ENCODE assay signal across 16 cellular contexts in the genomic region with DNA sequence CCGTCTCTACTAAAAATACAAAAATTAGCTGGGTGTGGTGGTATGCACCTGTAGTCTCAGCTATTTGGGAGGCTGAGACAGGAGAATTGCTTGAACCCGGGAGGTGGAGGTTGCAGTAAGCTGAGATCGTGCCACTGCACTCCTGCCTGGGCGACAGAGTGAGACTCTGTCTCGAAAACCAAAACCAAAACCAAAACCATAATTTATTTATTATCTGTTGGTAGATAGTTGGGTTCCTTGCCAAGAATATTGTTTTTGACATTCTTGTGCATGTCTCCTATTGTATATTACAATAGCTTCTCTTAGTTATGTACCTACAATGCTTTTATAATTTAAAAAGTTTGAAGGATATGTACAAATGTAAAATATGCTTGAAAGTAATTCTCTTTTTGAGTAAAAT. TPM values are rescaled to one million over a fixed set of nuclear protein-coding genes. Genes with fewer than 3 reads are reported as not detected.
DNase-seq lines count a peak whose midpoint lies in the region; ATAC-seq and TF ChIP-seq lines count a peak whose summit lies in the region.
"Not testable (repeated sequence)": the region's sequence is repeated elsewhere in the genome, so short reads cannot be mapped to it uniquely, and the experiment has no call there.
"Had no signal": no experiment of that assay in that cellular context is flagged by ENCODE, and none has a peak within 500 bp of the region (broad histone marks: within the 10 kb centered on the region; RNA-seq: fewer than 3 reads in every experiment).

No MANE protein-coding gene starts in this region.

- not testable (repeated sequence) for BruUV-seq in mammary epithelial cell (replicated peaks; lab: Mats Ljungman, UMichigan)

- not testable (repeated sequence) for H3K4me1 ChIP-seq in MM.1S (ENCODE audit: low read length); parathyroid adenoma
- H3K4me1 ChIP-seq in mammary epithelial cell (ENCODE audit: insufficient read depth, low read length) = peaks cover 29% of the 10 kb centered on the region

- peak overlapping the region; percentile 71 for H3K27ac Mint-ChIP-seq in activated CD4-positive, alpha-beta T cell treated with anti-CD3 and anti-CD28 coated beads, Interleukin-2, amount 10 ng/mL, durations not matched to agents 7 days and 5 days
- peak overlapping the region; percentile 96 for H3K27ac Mint-ChIP-seq in activated T-cell treated with anti-CD3 and anti-CD28 coated beads, Interleukin-2, amount 50 U/mL, for 72 hours
- peak overlapping the region in 2 of 6 donors; percentile 30 to 46 for H3K27ac Mint-ChIP-seq in immature natural killer cell

- CTCF ChIA-PET in RWPE1 (lab: Yijun Ruan, JAX) = interaction anchor here (0.6 to 0.8 kb wide), 3 partner anchors 44 to 243 kb away, joined by 3 to 4 read pairs (median 3); no protein-coding TSS in a partner anchor
- CTCF ChIA-PET in activated CD4-positive, alpha-beta T cell treated with anti-CD3 and anti-CD28 coated beads, Interleukin-2, amount 10 ng/mL, durations not matched to agents 7 days and 5 days (lab: Charles Lee) = interaction anchor here (0.9 to 2.4 kb wide), 10 partner anchors 9 to 164 kb away, joined by 3 to 7 read pairs (median 3); no protein-coding TSS in a partner anchor
- CTCF ChIA-PET in mammary epithelial cell (lab: Charles Lee; ENCODE audit: low non-redundant PET) = not testable (repeated sequence)

- intact Hi-C loops in mammary epithelial cell (cut with micrococcal nuclease) = not testable (repeated sequence)

- not testable (repeated sequence) for H3K27me3 ChIP-seq in MM.1S (replicated peaks; ENCODE audit: insufficient read depth, low read length); mammary epithelial cell (ENCODE audit: insufficient read depth, low read length); parathyroid adenoma (ENCODE audit: control insufficient read depth, insufficient read depth, low read length)

- dilution Hi-C loops in mammary epithelial cell (cut with HindIII; ENCODE audit: low sequenced_read_pairs) = not testable (repeated sequence)

- not testable (repeated sequence) for H3K9me2 ChIP-seq in MM.1S (replicated peaks; ENCODE audit: insufficient read depth, low read length)

- not testable (repeated sequence) for H3K27ac ChIP-seq in MM.1S (ENCODE audit: low read length)
- H3K27ac ChIP-seq in RWPE1 = peak overlapping the region; percentile 65
- H3K27ac ChIP-seq in mammary epithelial cell (ENCODE audit: insufficient read depth, low read depth, low read length) = peak overlapping the region; percentile 100
- H3K27ac ChIP-seq in parathyroid adenoma = peak overlapping the region; percentile 58

- POLR2A ChIA-PET in RWPE1 (lab: Yijun Ruan, JAX; ENCODE audit: low non-redundant PET); activated CD4-positive, alpha-beta T cell treated with anti-CD3 and anti-CD28 coated beads, Interleukin-2, amount 10 ng/mL, durations not matched to agents 7 days and 5 days (lab: Charles Lee): not testable (repeated sequence)

- H3K4me3 ChIP-seq in MM.1S (ENCODE audit: low read length); mammary epithelial cell (replicated peaks in 1 of 3; ENCODE audit: insufficient read depth in 1 of 3, low read depth in 2 of 3, low read length in 3 of 3); parathyroid adenoma (ENCODE audit: low read depth, low read length): not testable (repeated sequence)

- DNase-seq in MM.1S = peak; percentile 40
- DNase-seq in RWPE1 (ENCODE audit: low spot score); activated CD4-positive, alpha-beta T cell treated with anti-CD3 and anti-CD28 coated beads, Interleukin-2, amount 10 ng/mL, durations not matched to agents 7 days and 5 days; activated T-cell treated with anti-CD3 and anti-CD28 coated beads, Interleukin-2, amount 50 U/mL, for 72 hours; mammary epithelial cell: not testable (repeated sequence)
- DNase-seq in immature natural killer cell = peak in 2 of 3 donors; percentile 13 to 19

- 0 out of 2 replicates have a peak overlapping the region, but pooled peaks have one; percentile 7 for H3K4me2 ChIP-seq in MM.1S (ENCODE audit: low read depth, low read length)
- H3K4me2 ChIP-seq in mammary epithelial cell (ENCODE audit: insufficient read depth, low read depth, low read length) = not testable (repeated sequence)
- peak overlapping the region; percentile 35 for H3K4me2 ChIP-seq in parathyroid adenoma (ENCODE audit: low read length)

- not testable (repeated sequence) for H4K20me1 ChIP-seq in MM.1S (ENCODE audit: insufficient read depth, low read length); mammary epithelial cell (ENCODE audit: insufficient read depth, low read length)

- H3K9me3 Mint-ChIP-seq in activated CD4-positive, alpha-beta T cell treated with anti-CD3 and anti-CD28 coated beads, Interleukin-2, amount 10 ng/mL, durations not matched to agents 7 days and 5 days = peaks cover 17% of the 10 kb centered on the region
- not testable (repeated sequence) for H3K9me3 Mint-ChIP-seq in activated T-cell treated with anti-CD3 and anti-CD28 coated beads, Interleukin-2, amount 50 U/mL, for 72 hours; immature natural killer cell

- H3F3A ChIP-seq in MM.1S (ENCODE audit: insufficient read depth, low read length) = not testable (repeated sequence)

- not testable (repeated sequence) for H3K27me3 Mint-ChIP-seq in activated CD4-positive, alpha-beta T cell treated with anti-CD3 and anti-CD28 coated beads, Interleukin-2, amount 10 ng/mL, durations not matched to agents 7 days and 5 days; activated T-cell treated with anti-CD3 and anti-CD28 coated beads, Interleukin-2, amount 50 U/mL, for 72 hours (ENCODE audit: low read depth); immature natural killer cell (ENCODE audit: low read depth in 3 of 3)

- not testable (repeated sequence) for H3K4me3 Mint-ChIP-seq in activated CD4-positive, alpha-beta T cell treated with anti-CD3 and anti-CD28 coated beads, Interleukin-2, amount 10 ng/mL, durations not matched to agents 7 days and 5 days
- peak overlapping the region; percentile 34 to 71 for H3K4me3 Mint-ChIP-seq in activated T-cell treated with anti-CD3 and anti-CD28 coated beads, Interleukin-2, amount 50 U/mL, for 72 hours
- peak overlapping the region in 3 of 5 donors; percentile 40 to 74 (median 71) for H3K4me3 Mint-ChIP-seq in immature natural killer cell

- H3K4me1 Mint-ChIP-seq in activated CD4-positive, alpha-beta T cell treated with anti-CD3 and anti-CD28 coated beads, Interleukin-2, amount 10 ng/mL, durations not matched to agents 7 days and 5 days = peaks cover 56% of the 10 kb centered on the region
- H3K4me1 Mint-ChIP-seq in activated T-cell treated with anti-CD3 and anti-CD28 coated beads, Interleukin-2, amount 50 U/mL, for 72 hours (ENCODE audit: low read depth) = peaks cover 69% of the 10 kb centered on the region
- H3K4me1 Mint-ChIP-seq in immature natural killer cell = peaks cover 15 to 21% of the 10 kb centered on the region in 2 donors

- H3K9me3 ChIP-seq in MM.1S (replicated peaks; ENCODE audit: insufficient read depth, low read length); mammary epithelial cell (replicated peaks; ENCODE audit: insufficient read depth, low read length); parathyroid adenoma (ENCODE audit: control insufficient read depth, low read length): not testable (repeated sequence)

- not testable (repeated sequence) for TF ChIP-seq CTCF in MM.1S (IDR thresholded peaks at IDR 0.05; ENCODE audit: low read length); RWPE1 (conservative IDR thresholded peaks at IDR 0.05; ENCODE audit: low read depth); mammary epithelial cell (conservative IDR thresholded peaks at IDR 0.05 in 1 of 2, IDR thresholded peaks at IDR 0.05 in 1 of 2; ENCODE audit: extremely low read depth in 1 of 2, insufficient read depth in 1 of 2, low read depth in 1 of 2, low read length in 2 of 2); parathyroid adenoma (IDR thresholded peaks at IDR 0.05)

- whole genome bisulfite sequencing in mammary epithelial cell (ENCODE audit: low coverage, missing lambda C conversion rate) = 95% methylated on average over 5 of the region's 5 CpGs

- in situ Hi-C loops in mammary epithelial cell (cut with MboI; ENCODE audit: low sequenced_read_pairs in 2 of 2) = loop anchor here (5.0 kb wide), 2 partner anchors 172 to 277 kb away; no protein-coding TSS in a partner anchor

- not testable (repeated sequence) for H3K9ac ChIP-seq in MM.1S (ENCODE audit: low read length); mammary epithelial cell (ENCODE audit: insufficient read depth, low read length); parathyroid adenoma

- not testable (repeated sequence) for H3K79me2 ChIP-seq in MM.1S (ENCODE audit: low read length); mammary epithelial cell (ENCODE audit: insufficient read depth, low read length); parathyroid adenoma

- not testable (repeated sequence) for H2AFZ ChIP-seq in MM.1S (ENCODE audit: low read length); mammary epithelial cell (ENCODE audit: low read depth, low read length); parathyroid adenoma

- H3K36me3 ChIP-seq in MM.1S (replicated peaks; ENCODE audit: insufficient read depth, low read length); mammary epithelial cell (ENCODE audit: insufficient read depth, low read length); parathyroid adenoma (ENCODE audit: control insufficient read depth, insufficient read depth, low read length): not testable (repeated sequence)

- peaks cover 48% of the 10 kb centered on the region for H3K36me3 Mint-ChIP-seq in activated CD4-positive, alpha-beta T cell treated with anti-CD3 and anti-CD28 coated beads, Interleukin-2, amount 10 ng/mL, durations not matched to agents 7 days and 5 days (ENCODE audit: low read depth)
- not testable (repeated sequence) for H3K36me3 Mint-ChIP-seq in activated T-cell treated with anti-CD3 and anti-CD28 coated beads, Interleukin-2, amount 50 U/mL, for 72 hours (ENCODE audit: insufficient read depth in 2 of 2); immature natural killer cell

- ATAC-seq in activated T-cell treated with anti-CD3 and anti-CD28 coated beads, Interleukin-2, amount 50 U/mL, for 72 hours (replicated peaks in 1 of 2) = not testable (repeated sequence)

RNA-seq across cellular contexts. Expression of a gene that starts 53.1 kb away (rescaled TPM):
- under 1 TPM; 0.83 to 0.97 TPM for total RNA-seq in activated CD4-positive, alpha-beta T cell treated with anti-CD3 and anti-CD28 coated beads, Interleukin-2, amount 10 ng/mL, durations not matched to agents 7 days and 5 days
- total RNA-seq in activated T-cell treated with anti-CD3 and anti-CD28 coated beads, Interleukin-2, amount 50 U/mL, for 72 hours = 1 to 10 TPM; 1.4 to 1.7 TPM
- total RNA-seq in mammary epithelial cell = not detected
- not detected for polyA plus RNA-seq in mammary epithelial cell
- polyA minus RNA-seq in mammary epithelial cell = not detected
- not detected for polyA plus RNA-seq in immature natural killer cell
- total RNA-seq: Calu3, GM23338, H9, HT-29, NCI-H460, Peyer's patch, Right ventricle myocardium superior, SJSA1 had no signal
- polyA plus RNA-seq: A549, GM23338 had no signal
